8 cellular contexts compared by ENCODE assay signal in genomic region chr12:124786065-124786964, GRCh38.
DNase-seq lines count a peak whose midpoint lies in the region; ATAC-seq, FAIRE-seq and TF ChIP-seq lines count a peak whose summit lies in the region.

No MANE protein-coding gene starts in this region.

- H3K4me3 ChIP-seq in CD8-positive, alpha-beta memory T cell (ENCODE audit: low read length) = no peak overlapping the region
- no peak overlapping the region for H3K4me3 ChIP-seq in naive thymus-derived CD4-positive, alpha-beta T cell (ENCODE audit: low read length)

- no peaks in the 10 kb centered on the region for H3K9me3 Mint-ChIP-seq in chondrocyte (ENCODE audit: low read depth)
- H3K9me3 Mint-ChIP-seq in CD8-positive, alpha-beta memory T cell = no peaks in the 10 kb centered on the region
- H3K9me3 Mint-ChIP-seq in naive thymus-derived CD4-positive, alpha-beta T cell = no peaks in the 10 kb centered on the region

- H3K36me3 Mint-ChIP-seq in chondrocyte (ENCODE audit: low read depth) = peaks cover 15% of the 10 kb centered on the region
- peaks cover 0 to 5% (median 0%) of the 10 kb centered on the region in 3 donors for H3K36me3 Mint-ChIP-seq in CD8-positive, alpha-beta memory T cell
- peaks cover 0 to 2% (median 0%) of the 10 kb centered on the region in 5 donors for H3K36me3 Mint-ChIP-seq in naive thymus-derived CD4-positive, alpha-beta T cell

- no peaks in the 10 kb centered on the region for H3K4me1 Mint-ChIP-seq in chondrocyte (ENCODE audit: low read depth)
- H3K4me1 Mint-ChIP-seq in CD8-positive, alpha-beta memory T cell = no peaks in the 10 kb centered on the region
- H3K4me1 Mint-ChIP-seq in naive thymus-derived CD4-positive, alpha-beta T cell = peaks cover 0 to 5% (median 0%) of the 10 kb centered on the region in 7 donors

- H3K27ac ChIP-seq in substantia nigra (ENCODE audit: low read depth, low read length, poor library complexity, severe bottlenecking) = no peak overlapping the region
- no peak overlapping the region for H3K27ac ChIP-seq in CD8-positive, alpha-beta memory T cell (ENCODE audit: low read depth, low read length)
- H3K27ac ChIP-seq in naive thymus-derived CD4-positive, alpha-beta T cell (ENCODE audit: low read depth, low read length) = no peak overlapping the region

- H3K4me3 Mint-ChIP-seq in chondrocyte (ENCODE audit: unreplicated experiment) = peak overlapping the region; percentile 13
- no peak overlapping the region for H3K4me3 Mint-ChIP-seq in CD8-positive, alpha-beta memory T cell
- H3K4me3 Mint-ChIP-seq in naive thymus-derived CD4-positive, alpha-beta T cell = no peak overlapping the region

- POLR2A ChIA-PET in CD8-positive, alpha-beta memory T cell (lab: Charles Lee) = no interaction called here
- POLR2A ChIA-PET in naive thymus-derived CD4-positive, alpha-beta T cell (lab: Charles Lee) = no interaction called here

- intact Hi-C loops in naive thymus-derived CD4-positive, alpha-beta T cell (cut with micrococcal nuclease) = no loop called here

- H3K9me3 ChIP-seq in CD8-positive, alpha-beta memory T cell (ENCODE audit: low read length) = no peaks in the 10 kb centered on the region
- H3K9me3 ChIP-seq in naive thymus-derived CD4-positive, alpha-beta T cell (ENCODE audit: control insufficient read depth in 2 of 3, low read length in 3 of 3) = no peaks in the 10 kb centered on the region

- H3K27me3 ChIP-seq in CD8-positive, alpha-beta memory T cell (ENCODE audit: insufficient read depth, low read length, poor library complexity, severe bottlenecking) = no peaks in the 10 kb centered on the region
- no peaks in the 10 kb centered on the region for H3K27me3 ChIP-seq in naive thymus-derived CD4-positive, alpha-beta T cell (ENCODE audit: control insufficient read depth in 2 of 2, insufficient read depth in 2 of 2, low read length in 2 of 2)

- H3K27ac Mint-ChIP-seq in chondrocyte (ENCODE audit: unreplicated experiment) = no peak overlapping the region
- no peak overlapping the region for H3K27ac Mint-ChIP-seq in CD8-positive, alpha-beta memory T cell
- H3K27ac Mint-ChIP-seq in naive thymus-derived CD4-positive, alpha-beta T cell = no peak overlapping the region

- CTCF ChIA-PET in CD8-positive, alpha-beta memory T cell (lab: Charles Lee) = interaction anchor here (1.4 kb wide), 1 partner anchor 14 kb away, joined by 3 read pairs; no protein-coding TSS in a partner anchor
- CTCF ChIA-PET in naive thymus-derived CD4-positive, alpha-beta T cell (lab: Charles Lee) = no interaction called here

- H3K27me3 Mint-ChIP-seq in chondrocyte (ENCODE audit: low read depth) = no peaks in the 10 kb centered on the region
- no peaks in the 10 kb centered on the region for H3K27me3 Mint-ChIP-seq in CD8-positive, alpha-beta memory T cell
- H3K27me3 Mint-ChIP-seq in naive thymus-derived CD4-positive, alpha-beta T cell = no peaks in the 10 kb centered on the region

- ATAC-seq in naive thymus-derived CD4-positive, alpha-beta T cell = no peak
- no peak for ATAC-seq in GM18907 (IDR thresholded peaks at IDR 0.05; ENCODE audit: unreplicated experiment)
- no peak for ATAC-seq in HG03045 (IDR thresholded peaks at IDR 0.05; ENCODE audit: unreplicated experiment)

- TF ChIP-seq CTCF in chondrocyte (IDR thresholded peaks at IDR 0.05) = no peak

- H3K4me1 ChIP-seq in CD8-positive, alpha-beta memory T cell (ENCODE audit: insufficient read depth, low read length) = no peaks in the 10 kb centered on the region
- H3K4me1 ChIP-seq in naive thymus-derived CD4-positive, alpha-beta T cell (ENCODE audit: control insufficient read depth in 2 of 2, insufficient read depth in 2 of 2, low read length in 2 of 2) = no peaks in the 10 kb centered on the region

- peak; percentile 60 for FAIRE-seq in islet of Langerhans (lab: Jason Lieb, UNC)

- DNase-seq in NCI-H1417 (lab: John Stamatoyannopoulos, UW) = peak; percentile 93 to 97 (median 95)
- DNase-seq in chondrocyte (ENCODE audit: low spot score) = no peak
- peak; percentile 15 to 93 (median 70) for DNase-seq in substantia nigra (lab: John Stamatoyannopoulos, UW)
- DNase-seq in CD8-positive, alpha-beta memory T cell = no peak
- no peak for DNase-seq in naive thymus-derived CD4-positive, alpha-beta T cell

- no peaks in the 10 kb centered on the region for H3K36me3 ChIP-seq in CD8-positive, alpha-beta memory T cell (ENCODE audit: insufficient read depth, low read length)
- H3K36me3 ChIP-seq in naive thymus-derived CD4-positive, alpha-beta T cell (ENCODE audit: control insufficient read depth in 2 of 3, insufficient read depth in 3 of 3, low read length in 3 of 3) = no peaks in the 10 kb centered on the region

Comparison
In these comparisons a context has a peak if more than half of its experiments do, and no peak if none do; other contexts are left out.
1. DNase-seq: peak in NCI-H1417 (3 of 3) and substantia nigra (49 of 49); none in chondrocyte (single experiment), CD8-positive, alpha-beta memory T cell (0 of 5) and naive thymus-derived CD4-positive, alpha-beta T cell (0 of 9).